1 cellular context compared by ENCODE assay signal in genomic region chr17:50682938-50683337, GRCh38.
TF ChIP-seq lines count a peak whose summit lies in the region.

No MANE protein-coding gene starts in this region.

TF ChIP-seq in HepG2, 621 proteins besides CTCF, POLR2A, EP300 and RAD21 (continues in another document):
- no peak for TF ChIP-seq ZNF264 (CRISPR knock-in tag; IDR thresholded peaks at IDR 0.05)
- 0 out of 2 replicates have a peak, but pooled peaks have one; percentile 21 for TF ChIP-seq SAP130 (CRISPR knock-in tag; IDR thresholded peaks at IDR 0.05; ENCODE audit: low read depth)
- TF ChIP-seq ATF4 (CRISPR knock-in tag; IDR thresholded peaks at IDR 0.05) = 0 out of 4 replicates have a peak, but pooled peaks of 1 of the 2 experiments have one; percentile 43
- no peak for TF ChIP-seq TIGD3 (CRISPR knock-in tag; IDR thresholded peaks at IDR 0.05; ENCODE audit: borderline replicate concordance)
- no peak for TF ChIP-seq EED (CRISPR knock-in tag; IDR thresholded peaks at IDR 0.05)
- no peak for TF ChIP-seq ZNF343 (CRISPR knock-in tag; IDR thresholded peaks at IDR 0.05)
- no peak for TF ChIP-seq STAT5B (CRISPR knock-in tag; IDR thresholded peaks at IDR 0.05)
- TF ChIP-seq IRF2 (CRISPR knock-in tag; IDR thresholded peaks at IDR 0.05) = no peak
- 0 out of 2 replicates have a peak, but pooled peaks have one; percentile 2 for TF ChIP-seq HNF4A (CRISPR knock-in tag; IDR thresholded peaks at IDR 0.05)
- TF ChIP-seq DPF2 (CRISPR knock-in tag; IDR thresholded peaks at IDR 0.05; ENCODE audit: borderline replicate concordance, low read depth) = no peak
- no peak for TF ChIP-seq MYPOP (CRISPR knock-in tag; IDR thresholded peaks at IDR 0.05)
- TF ChIP-seq ARNT (IDR thresholded peaks at IDR 0.05) = no peak
- 0 out of 2 replicates have a peak, but pooled peaks have one; percentile 28 for TF ChIP-seq ZBTB39 (CRISPR knock-in tag; IDR thresholded peaks at IDR 0.05)
- TF ChIP-seq ZNF589 (CRISPR knock-in tag; conservative IDR thresholded peaks at IDR 0.05) = no peak
- 0 out of 2 replicates have a peak, but pooled peaks have one; percentile 34 for TF ChIP-seq ZNF280D (CRISPR knock-in tag; IDR thresholded peaks at IDR 0.05)
- no peak for TF ChIP-seq GLMP (CRISPR knock-in tag; IDR thresholded peaks at IDR 0.05; ENCODE audit: borderline replicate concordance)
- no peak for TF ChIP-seq ZBTB2 (CRISPR knock-in tag; IDR thresholded peaks at IDR 0.05; ENCODE audit: low read depth)
- peak; percentile 75 for TF ChIP-seq CEBPG (CRISPR knock-in tag; IDR thresholded peaks at IDR 0.05)
- TF ChIP-seq SMC3 (IDR thresholded peaks at IDR 0.05; ENCODE audit: low read length) = 0 out of 2 replicates have a peak, but pooled peaks have one; percentile 3
- TF ChIP-seq ZNF704 (CRISPR knock-in tag; IDR thresholded peaks at IDR 0.05; ENCODE audit: borderline replicate concordance) = no peak
- TF ChIP-seq ZNF383 (CRISPR knock-in tag; IDR thresholded peaks at IDR 0.05; ENCODE audit: borderline replicate concordance) = no peak
- no peak for TF ChIP-seq ZNF891 (CRISPR knock-in tag; IDR thresholded peaks at IDR 0.05)
- TF ChIP-seq ZSCAN29 (CRISPR knock-in tag; conservative IDR thresholded peaks at IDR 0.05) = no peak
- peak; percentile 37; the same call in 1 of the 2 replicates for TF ChIP-seq PBX2 (CRISPR knock-in tag; IDR thresholded peaks at IDR 0.05)
- TF ChIP-seq MNT (IDR thresholded peaks at IDR 0.05) = no peak
- no peak for TF ChIP-seq CC2D1A (CRISPR knock-in tag; IDR thresholded peaks at IDR 0.05)
- no peak for TF ChIP-seq JDP2 (CRISPR knock-in tag; IDR thresholded peaks at IDR 0.05; ENCODE audit: borderline replicate concordance)
- no peak for TF ChIP-seq ZNF850 (CRISPR knock-in tag; conservative IDR thresholded peaks at IDR 0.05)
- TF ChIP-seq RFX5 (IDR thresholded peaks at IDR 0.05; ENCODE audit: low read depth, low read length) = no peak
- no peak for TF ChIP-seq ZFP36L2 (CRISPR knock-in tag; IDR thresholded peaks at IDR 0.05)
- 0 out of 2 replicates have a peak, but pooled peaks have one; percentile 23 for TF ChIP-seq ZNF205 (CRISPR knock-in tag; IDR thresholded peaks at IDR 0.05)
- 0 out of 2 replicates have a peak, but pooled peaks have one; percentile 11 for TF ChIP-seq ZNF574 (CRISPR knock-in tag; IDR thresholded peaks at IDR 0.05)
- TF ChIP-seq ZNF460 (CRISPR knock-in tag; IDR thresholded peaks at IDR 0.05; ENCODE audit: borderline replicate concordance) = 0 out of 2 replicates have a peak, but pooled peaks have one; percentile 25
- TF ChIP-seq TFE3 (CRISPR knock-in tag; IDR thresholded peaks at IDR 0.05) = 0 out of 2 replicates have a peak, but pooled peaks have one; percentile 1
